1 cellular context compared by ENCODE assay signal in the genomic region with DNA sequence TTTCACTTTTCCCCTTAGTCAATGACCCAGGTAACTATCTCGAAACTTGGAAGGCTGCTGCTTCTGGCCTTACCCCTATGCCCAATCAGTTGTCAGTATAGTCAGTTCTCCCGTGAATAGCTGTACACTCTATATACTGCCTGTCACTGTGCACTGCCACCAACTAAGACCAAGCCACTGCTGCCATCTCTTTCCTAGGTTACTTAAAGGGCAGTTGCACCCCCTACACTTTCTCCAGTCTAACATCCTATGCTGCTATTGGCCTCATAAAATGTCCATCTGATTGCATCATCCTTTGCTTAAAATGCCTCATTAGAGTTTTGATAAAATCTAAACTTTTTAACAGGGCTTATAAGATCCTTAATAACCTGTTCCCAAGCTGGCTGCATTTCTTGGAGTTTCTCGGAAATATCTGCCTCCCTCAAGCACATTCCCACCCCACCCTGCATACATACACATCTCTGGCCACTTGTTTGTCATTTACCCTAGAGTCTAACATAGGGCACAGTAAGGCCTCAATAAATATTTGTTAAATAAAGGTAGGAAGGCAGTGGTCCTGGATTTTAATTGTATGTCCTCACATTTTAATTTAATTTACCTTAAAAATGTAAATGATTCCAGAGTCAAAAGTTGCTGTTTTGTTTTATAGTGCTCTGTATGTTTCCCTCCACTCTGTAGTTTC.
TF ChIP-seq lines count a peak whose summit lies in the region.

No MANE protein-coding gene starts in this region.

TF ChIP-seq in K562, 482 proteins besides CTCF, POLR2A, EP300 and RAD21 (continued from another document and continues in another):
- TF ChIP-seq, protein P1, sequence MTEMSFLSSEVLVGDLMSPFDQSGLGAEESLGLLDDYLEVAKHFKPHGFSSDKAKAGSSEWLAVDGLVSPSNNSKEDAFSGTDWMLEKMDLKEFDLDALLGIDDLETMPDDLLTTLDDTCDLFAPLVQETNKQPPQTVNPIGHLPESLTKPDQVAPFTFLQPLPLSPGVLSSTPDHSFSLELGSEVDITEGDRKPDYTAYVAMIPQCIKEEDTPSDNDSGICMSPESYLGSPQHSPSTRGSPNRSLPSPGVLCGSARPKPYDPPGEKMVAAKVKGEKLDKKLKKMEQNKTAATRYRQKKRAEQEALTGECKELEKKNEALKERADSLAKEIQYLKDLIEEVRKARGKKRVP (CRISPR knock-in tag; IDR thresholded peaks at IDR 0.05): peak; percentile 98
- TF ChIP-seq, protein P2, sequence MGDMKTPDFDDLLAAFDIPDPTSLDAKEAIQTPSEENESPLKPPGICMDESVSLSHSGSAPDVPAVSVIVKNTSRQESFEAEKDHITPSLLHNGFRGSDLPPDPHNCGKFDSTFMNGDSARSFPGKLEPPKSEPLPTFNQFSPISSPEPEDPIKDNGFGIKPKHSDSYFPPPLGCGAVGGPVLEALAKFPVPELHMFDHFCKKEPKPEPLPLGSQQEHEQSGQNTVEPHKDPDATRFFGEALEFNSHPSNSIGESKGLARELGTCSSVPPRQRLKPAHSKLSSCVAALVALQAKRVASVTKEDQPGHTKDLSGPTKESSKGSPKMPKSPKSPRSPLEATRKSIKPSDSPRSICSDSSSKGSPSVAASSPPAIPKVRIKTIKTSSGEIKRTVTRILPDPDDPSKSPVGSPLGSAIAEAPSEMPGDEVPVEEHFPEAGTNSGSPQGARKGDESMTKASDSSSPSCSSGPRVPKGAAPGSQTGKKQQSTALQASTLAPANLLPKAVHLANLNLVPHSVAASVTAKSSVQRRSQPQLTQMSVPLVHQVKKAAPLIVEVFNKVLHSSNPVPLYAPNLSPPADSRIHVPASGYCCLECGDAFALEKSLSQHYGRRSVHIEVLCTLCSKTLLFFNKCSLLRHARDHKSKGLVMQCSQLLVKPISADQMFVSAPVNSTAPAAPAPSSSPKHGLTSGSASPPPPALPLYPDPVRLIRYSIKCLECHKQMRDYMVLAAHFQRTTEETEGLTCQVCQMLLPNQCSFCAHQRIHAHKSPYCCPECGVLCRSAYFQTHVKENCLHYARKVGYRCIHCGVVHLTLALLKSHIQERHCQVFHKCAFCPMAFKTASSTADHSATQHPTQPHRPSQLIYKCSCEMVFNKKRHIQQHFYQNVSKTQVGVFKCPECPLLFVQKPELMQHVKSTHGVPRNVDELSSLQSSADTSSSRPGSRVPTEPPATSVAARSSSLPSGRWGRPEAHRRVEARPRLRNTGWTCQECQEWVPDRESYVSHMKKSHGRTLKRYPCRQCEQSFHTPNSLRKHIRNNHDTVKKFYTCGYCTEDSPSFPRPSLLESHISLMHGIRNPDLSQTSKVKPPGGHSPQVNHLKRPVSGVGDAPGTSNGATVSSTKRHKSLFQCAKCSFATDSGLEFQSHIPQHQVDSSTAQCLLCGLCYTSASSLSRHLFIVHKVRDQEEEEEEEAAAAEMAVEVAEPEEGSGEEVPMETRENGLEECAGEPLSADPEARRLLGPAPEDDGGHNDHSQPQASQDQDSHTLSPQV (IDR thresholded peaks at IDR 0.05): peak; percentile 82
- TF ChIP-seq, protein P3, sequence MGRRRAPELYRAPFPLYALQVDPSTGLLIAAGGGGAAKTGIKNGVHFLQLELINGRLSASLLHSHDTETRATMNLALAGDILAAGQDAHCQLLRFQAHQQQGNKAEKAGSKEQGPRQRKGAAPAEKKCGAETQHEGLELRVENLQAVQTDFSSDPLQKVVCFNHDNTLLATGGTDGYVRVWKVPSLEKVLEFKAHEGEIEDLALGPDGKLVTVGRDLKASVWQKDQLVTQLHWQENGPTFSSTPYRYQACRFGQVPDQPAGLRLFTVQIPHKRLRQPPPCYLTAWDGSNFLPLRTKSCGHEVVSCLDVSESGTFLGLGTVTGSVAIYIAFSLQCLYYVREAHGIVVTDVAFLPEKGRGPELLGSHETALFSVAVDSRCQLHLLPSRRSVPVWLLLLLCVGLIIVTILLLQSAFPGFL (CRISPR knock-in tag; IDR thresholded peaks at IDR 0.05): no peak
- TF ChIP-seq HDAC3 (IDR thresholded peaks at IDR 0.05; ENCODE audit: borderline replicate concordance, partially characterized antibody): no peak
- no peak for TF ChIP-seq ZNF696 (CRISPR knock-in tag; conservative IDR thresholded peaks at IDR 0.05)
- no peak for TF ChIP-seq FOXK2 (conservative IDR thresholded peaks at IDR 0.05 in 1 of 2, IDR thresholded peaks at IDR 0.05 in 1 of 2; ENCODE audit: low read depth in 2 of 2)
- no peak; the same call in 1 of the 2 replicates for TF ChIP-seq HSF4 (CRISPR knock-in tag; IDR thresholded peaks at IDR 0.05; ENCODE audit: borderline replicate concordance)
- TF ChIP-seq, protein P4, sequence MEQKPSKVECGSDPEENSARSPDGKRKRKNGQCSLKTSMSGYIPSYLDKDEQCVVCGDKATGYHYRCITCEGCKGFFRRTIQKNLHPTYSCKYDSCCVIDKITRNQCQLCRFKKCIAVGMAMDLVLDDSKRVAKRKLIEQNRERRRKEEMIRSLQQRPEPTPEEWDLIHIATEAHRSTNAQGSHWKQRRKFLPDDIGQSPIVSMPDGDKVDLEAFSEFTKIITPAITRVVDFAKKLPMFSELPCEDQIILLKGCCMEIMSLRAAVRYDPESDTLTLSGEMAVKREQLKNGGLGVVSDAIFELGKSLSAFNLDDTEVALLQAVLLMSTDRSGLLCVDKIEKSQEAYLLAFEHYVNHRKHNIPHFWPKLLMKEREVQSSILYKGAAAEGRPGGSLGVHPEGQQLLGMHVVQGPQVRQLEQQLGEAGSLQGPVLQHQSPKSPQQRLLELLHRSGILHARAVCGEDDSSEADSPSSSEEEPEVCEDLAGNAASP (IDR thresholded peaks at IDR 0.05): no peak
- TF ChIP-seq, protein P5, sequence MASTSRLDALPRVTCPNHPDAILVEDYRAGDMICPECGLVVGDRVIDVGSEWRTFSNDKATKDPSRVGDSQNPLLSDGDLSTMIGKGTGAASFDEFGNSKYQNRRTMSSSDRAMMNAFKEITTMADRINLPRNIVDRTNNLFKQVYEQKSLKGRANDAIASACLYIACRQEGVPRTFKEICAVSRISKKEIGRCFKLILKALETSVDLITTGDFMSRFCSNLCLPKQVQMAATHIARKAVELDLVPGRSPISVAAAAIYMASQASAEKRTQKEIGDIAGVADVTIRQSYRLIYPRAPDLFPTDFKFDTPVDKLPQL (IDR thresholded peaks at IDR 0.05; ENCODE audit: extremely low read depth, insufficient read length): no peak
- TF ChIP-seq RFX1 (IDR thresholded peaks at IDR 0.05): no peak
- no peak for TF ChIP-seq PCBP2 (IDR thresholded peaks at IDR 0.05; ENCODE audit: low read depth, low read length, poor library complexity, severe bottlenecking)
- no peak for TF ChIP-seq EWSR1 (IDR thresholded peaks at IDR 0.05; ENCODE audit: borderline replicate concordance, low read depth, partially characterized antibody)
- no peak for TF ChIP-seq ZNF3 (CRISPR knock-in tag; IDR thresholded peaks at IDR 0.05)
- TF ChIP-seq ZNF347 (CRISPR knock-in tag; IDR thresholded peaks at IDR 0.05; ENCODE audit: low read depth): no peak
- TF ChIP-seq POLR2H (tag; IDR thresholded peaks at IDR 0.05; ENCODE audit: low read depth): peak; percentile 91
- TF ChIP-seq MBD2 (IDR thresholded peaks at IDR 0.05; ENCODE audit: borderline replicate concordance, low read depth): no peak
- TF ChIP-seq NONO (IDR thresholded peaks at IDR 0.05; ENCODE audit: low read depth in 2 of 2, low read length in 1 of 2): no peak
- TF ChIP-seq XRCC4 (IDR thresholded peaks at IDR 0.05; ENCODE audit: extremely low read depth, insufficient read depth, insufficient read length): no peak
- TF ChIP-seq NFRKB (IDR thresholded peaks at IDR 0.05; ENCODE audit: low read depth): peak; percentile 54
- TF ChIP-seq HEY1 (CRISPR knock-in tag; IDR thresholded peaks at IDR 0.05; ENCODE audit: borderline replicate concordance): no peak
- no peak for TF ChIP-seq TRIM28 (IDR thresholded peaks at IDR 0.05)
- no peak for TF ChIP-seq NR2C1 (IDR thresholded peaks at IDR 0.05)
- TF ChIP-seq NR2C1 (tag; IDR thresholded peaks at IDR 0.05): no peak
- TF ChIP-seq, protein P6, sequence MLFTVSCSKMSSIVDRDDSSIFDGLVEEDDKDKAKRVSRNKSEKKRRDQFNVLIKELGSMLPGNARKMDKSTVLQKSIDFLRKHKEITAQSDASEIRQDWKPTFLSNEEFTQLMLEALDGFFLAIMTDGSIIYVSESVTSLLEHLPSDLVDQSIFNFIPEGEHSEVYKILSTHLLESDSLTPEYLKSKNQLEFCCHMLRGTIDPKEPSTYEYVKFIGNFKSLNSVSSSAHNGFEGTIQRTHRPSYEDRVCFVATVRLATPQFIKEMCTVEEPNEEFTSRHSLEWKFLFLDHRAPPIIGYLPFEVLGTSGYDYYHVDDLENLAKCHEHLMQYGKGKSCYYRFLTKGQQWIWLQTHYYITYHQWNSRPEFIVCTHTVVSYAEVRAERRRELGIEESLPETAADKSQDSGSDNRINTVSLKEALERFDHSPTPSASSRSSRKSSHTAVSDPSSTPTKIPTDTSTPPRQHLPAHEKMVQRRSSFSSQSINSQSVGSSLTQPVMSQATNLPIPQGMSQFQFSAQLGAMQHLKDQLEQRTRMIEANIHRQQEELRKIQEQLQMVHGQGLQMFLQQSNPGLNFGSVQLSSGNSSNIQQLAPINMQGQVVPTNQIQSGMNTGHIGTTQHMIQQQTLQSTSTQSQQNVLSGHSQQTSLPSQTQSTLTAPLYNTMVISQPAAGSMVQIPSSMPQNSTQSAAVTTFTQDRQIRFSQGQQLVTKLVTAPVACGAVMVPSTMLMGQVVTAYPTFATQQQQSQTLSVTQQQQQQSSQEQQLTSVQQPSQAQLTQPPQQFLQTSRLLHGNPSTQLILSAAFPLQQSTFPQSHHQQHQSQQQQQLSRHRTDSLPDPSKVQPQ (CRISPR knock-in tag; IDR thresholded peaks at IDR 0.05; ENCODE audit: borderline replicate concordance): no peak
- TF ChIP-seq, protein P7, sequence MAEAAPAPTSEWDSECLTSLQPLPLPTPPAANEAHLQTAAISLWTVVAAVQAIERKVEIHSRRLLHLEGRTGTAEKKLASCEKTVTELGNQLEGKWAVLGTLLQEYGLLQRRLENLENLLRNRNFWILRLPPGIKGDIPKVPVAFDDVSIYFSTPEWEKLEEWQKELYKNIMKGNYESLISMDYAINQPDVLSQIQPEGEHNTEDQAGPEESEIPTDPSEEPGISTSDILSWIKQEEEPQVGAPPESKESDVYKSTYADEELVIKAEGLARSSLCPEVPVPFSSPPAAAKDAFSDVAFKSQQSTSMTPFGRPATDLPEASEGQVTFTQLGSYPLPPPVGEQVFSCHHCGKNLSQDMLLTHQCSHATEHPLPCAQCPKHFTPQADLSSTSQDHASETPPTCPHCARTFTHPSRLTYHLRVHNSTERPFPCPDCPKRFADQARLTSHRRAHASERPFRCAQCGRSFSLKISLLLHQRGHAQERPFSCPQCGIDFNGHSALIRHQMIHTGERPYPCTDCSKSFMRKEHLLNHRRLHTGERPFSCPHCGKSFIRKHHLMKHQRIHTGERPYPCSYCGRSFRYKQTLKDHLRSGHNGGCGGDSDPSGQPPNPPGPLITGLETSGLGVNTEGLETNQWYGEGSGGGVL (CRISPR knock-in tag; IDR thresholded peaks at IDR 0.05): no peak
- TF ChIP-seq, protein P8, sequence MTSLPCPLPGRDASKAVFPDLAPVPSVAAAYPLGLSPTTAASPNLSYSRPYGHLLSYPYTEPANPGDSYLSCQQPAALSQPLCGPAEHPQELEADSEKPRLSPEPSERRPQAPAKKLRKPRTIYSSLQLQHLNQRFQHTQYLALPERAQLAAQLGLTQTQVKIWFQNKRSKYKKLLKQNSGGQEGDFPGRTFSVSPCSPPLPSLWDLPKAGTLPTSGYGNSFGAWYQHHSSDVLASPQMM (CRISPR knock-in tag; IDR thresholded peaks at IDR 0.05): no peak
- no peak for TF ChIP-seq ILK (tag; IDR thresholded peaks at IDR 0.05; ENCODE audit: borderline replicate concordance, low read depth)
- TF ChIP-seq HNRNPL (IDR thresholded peaks at IDR 0.05; ENCODE audit: low read depth, low read length): no peak
- TF ChIP-seq JUN (IDR thresholded peaks at IDR 0.05; ENCODE audit: borderline replicate concordance, low read depth, low read length): peak; percentile 70; the same call in 1 of the 2 replicates
- TF ChIP-seq JUN (CRISPR knock-in tag; IDR thresholded peaks at IDR 0.05; ENCODE audit: borderline replicate concordance): no peak
- TF ChIP-seq MYC (IDR thresholded peaks at IDR 0.05; ENCODE audit: low read depth, low read length): peak; percentile 18; the same call in 1 of the 2 replicates
- no peak; the same call in 1 of the 2 replicates for TF ChIP-seq MYC (CRISPR knock-in tag; IDR thresholded peaks at IDR 0.05; ENCODE audit: borderline replicate concordance, low read depth)
- no peak for TF ChIP-seq KAT8 (IDR thresholded peaks at IDR 0.05; ENCODE audit: low read depth)
- no peak for TF ChIP-seq POLR2AphosphoS5 (IDR thresholded peaks at IDR 0.05; ENCODE audit: control insufficient read depth, insufficient read depth, low read depth, low read length)
- no peak for TF ChIP-seq RBM34 (IDR thresholded peaks at IDR 0.05; ENCODE audit: borderline replicate concordance, insufficient read depth, low read length)
- TF ChIP-seq, protein P9, sequence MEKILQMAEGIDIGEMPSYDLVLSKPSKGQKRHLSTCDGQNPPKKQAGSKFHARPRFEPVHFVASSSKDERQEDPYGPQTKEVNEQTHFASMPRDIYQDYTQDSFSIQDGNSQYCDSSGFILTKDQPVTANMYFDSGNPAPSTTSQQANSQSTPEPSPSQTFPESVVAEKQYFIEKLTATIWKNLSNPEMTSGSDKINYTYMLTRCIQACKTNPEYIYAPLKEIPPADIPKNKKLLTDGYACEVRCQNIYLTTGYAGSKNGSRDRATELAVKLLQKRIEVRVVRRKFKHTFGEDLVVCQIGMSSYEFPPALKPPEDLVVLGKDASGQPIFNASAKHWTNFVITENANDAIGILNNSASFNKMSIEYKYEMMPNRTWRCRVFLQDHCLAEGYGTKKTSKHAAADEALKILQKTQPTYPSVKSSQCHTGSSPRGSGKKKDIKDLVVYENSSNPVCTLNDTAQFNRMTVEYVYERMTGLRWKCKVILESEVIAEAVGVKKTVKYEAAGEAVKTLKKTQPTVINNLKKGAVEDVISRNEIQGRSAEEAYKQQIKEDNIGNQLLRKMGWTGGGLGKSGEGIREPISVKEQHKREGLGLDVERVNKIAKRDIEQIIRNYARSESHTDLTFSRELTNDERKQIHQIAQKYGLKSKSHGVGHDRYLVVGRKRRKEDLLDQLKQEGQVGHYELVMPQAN (IDR thresholded peaks at IDR 0.05; ENCODE audit: borderline replicate concordance): no peak
- no peak for TF ChIP-seq XRCC5 (IDR thresholded peaks at IDR 0.05; ENCODE audit: low read depth, low read length)
- no peak for TF ChIP-seq ZFPM2 (CRISPR knock-in tag; IDR thresholded peaks at IDR 0.05)
- no peak for TF ChIP-seq ZNF780A (CRISPR knock-in tag; IDR thresholded peaks at IDR 0.05)
- TF ChIP-seq GTF2A2 (tag; IDR thresholded peaks at IDR 0.05): peak; percentile 45; the same call in 1 of the 2 replicates
- no peak for TF ChIP-seq ILF3 (IDR thresholded peaks at IDR 0.05; ENCODE audit: borderline replicate concordance)
- TF ChIP-seq RAD51 (IDR thresholded peaks at IDR 0.05; ENCODE audit: borderline replicate concordance, low read depth): no peak
- TF ChIP-seq ZNF699 (CRISPR knock-in tag; IDR thresholded peaks at IDR 0.05; ENCODE audit: insufficient replicate concordance): no peak
- 0 out of 2 replicates have a peak, but pooled peaks have one; percentile 30 for TF ChIP-seq HDAC2 (IDR thresholded peaks at IDR 0.05)
- no peak for TF ChIP-seq MEIS2 (IDR thresholded peaks at IDR 0.05; ENCODE audit: partially characterized antibody)
- TF ChIP-seq MAZ (CRISPR knock-in tag; conservative IDR thresholded peaks at IDR 0.05 in 1 of 2, IDR thresholded peaks at IDR 0.05 in 1 of 2): no peak; a peak in 1 of 4 replicates
- peak; percentile 82 for TF ChIP-seq BRD4 (IDR thresholded peaks at IDR 0.05)
- no peak; the same call in 1 of the 2 replicates for TF ChIP-seq ZEB2 (IDR thresholded peaks at IDR 0.05)
- TF ChIP-seq ZNF436 (CRISPR knock-in tag; IDR thresholded peaks at IDR 0.05): no peak
- no peak for TF ChIP-seq PPARD (CRISPR knock-in tag; IDR thresholded peaks at IDR 0.05)
- TF ChIP-seq TCFL5 (CRISPR knock-in tag; conservative IDR thresholded peaks at IDR 0.05): no peak
